In genomic region chr17:4968166-4968915, GRCh38 we compare ENCODE assay signal across 1 cellular context.
TF ChIP-seq lines count a peak whose summit lies in the region.

No MANE protein-coding gene starts in this region.

TF ChIP-seq in WTC11, 78 proteins besides CTCF, POLR2A, EP300 and RAD21 (continued from another document):
- no peak for TF ChIP-seq ARID4B (CRISPR knock-in tag; IDR thresholded peaks at IDR 0.05; ENCODE audit: borderline replicate concordance)
- no peak for TF ChIP-seq ZNF121 (CRISPR knock-in tag; IDR thresholded peaks at IDR 0.05)
- TF ChIP-seq USF1 (CRISPR knock-in tag; IDR thresholded peaks at IDR 0.05), result peak; percentile 71
- no peak for TF ChIP-seq MYBL2 (CRISPR knock-in tag; IDR thresholded peaks at IDR 0.05)
- TF ChIP-seq USF2 (CRISPR knock-in tag; IDR thresholded peaks at IDR 0.05), result peak; percentile 79
- no peak for TF ChIP-seq PRRX2 (CRISPR knock-in tag; IDR thresholded peaks at IDR 0.05)
- no peak for TF ChIP-seq ZSCAN18 (CRISPR knock-in tag; IDR thresholded peaks at IDR 0.05)
- no peak for TF ChIP-seq GTF2I (CRISPR knock-in tag; conservative IDR thresholded peaks at IDR 0.05)
- no peak for TF ChIP-seq IRF2 (CRISPR knock-in tag; IDR thresholded peaks at IDR 0.05; ENCODE audit: borderline replicate concordance, low read depth)
- 0 out of 2 replicates have a peak, but pooled peaks have one; percentile 28 for TF ChIP-seq NR2C2 (CRISPR knock-in tag; IDR thresholded peaks at IDR 0.05)
- TF ChIP-seq TEAD1 (CRISPR knock-in tag; IDR thresholded peaks at IDR 0.05), result no peak
- no peak for TF ChIP-seq ZNF317 (CRISPR knock-in tag; IDR thresholded peaks at IDR 0.05; ENCODE audit: borderline replicate concordance, low read depth)
- no peak for TF ChIP-seq RELA (CRISPR knock-in tag; IDR thresholded peaks at IDR 0.05; ENCODE audit: borderline replicate concordance)
- no peak for TF ChIP-seq AR (CRISPR knock-in tag; IDR thresholded peaks at IDR 0.05)
